In genomic region chr5:142600092-142600491, GRCh38 we compare ENCODE assay signal across 1 cellular context.
TF ChIP-seq lines count a peak whose summit lies in the region.

No MANE protein-coding gene starts in this region.

TF ChIP-seq in A549, 52 proteins besides CTCF, POLR2A, EP300 and RAD21:
- TF ChIP-seq HEYL (CRISPR knock-in tag; IDR thresholded peaks at IDR 0.05), result no peak
- no peak for TF ChIP-seq KDM5A (IDR thresholded peaks at IDR 0.05)
- no peak for TF ChIP-seq RCOR1 (IDR thresholded peaks at IDR 0.05; ENCODE audit: low read depth, low read length)
- no peak for TF ChIP-seq CHD2 (IDR thresholded peaks at IDR 0.05; ENCODE audit: low read length, partially characterized antibody)
- TF ChIP-seq HOXB13 (CRISPR knock-in tag; IDR thresholded peaks at IDR 0.05; ENCODE audit: low read depth), result no peak
- TF ChIP-seq POLR2AphosphoS2 (conservative IDR thresholded peaks at IDR 0.05; ENCODE audit: low read length), result no peak
TF ChIP-seq in A549: peak in this region for 0.
